12 cellular contexts compared by ENCODE assay signal in genomic region chr6:48664850-48665249, GRCh38.
DNase-seq lines count a peak whose midpoint lies in the region; ATAC-seq and TF ChIP-seq lines count a peak whose summit lies in the region.
"Had no signal": no experiment of that assay in that cellular context is flagged by ENCODE, and none has a peak within 500 bp of the region (broad histone marks: within the 10 kb centered on the region; RNA-seq: fewer than 3 reads in every experiment).

No MANE protein-coding gene starts in this region.

- H3K4me3 ChIP-seq in fibroblast of pulmonary artery (replicated peaks; ENCODE audit: low read depth, low read length) = no peak overlapping the region
- H3K4me3 ChIP-seq: mucosa of descending colon had no signal

- peak; percentile 21 for DNase-seq in LHCN-M2 (ENCODE audit: low read depth)
- DNase-seq in OCI-M1 (lab: John Stamatoyannopoulos, UW) = peak; percentile 17
- DNase-seq in fibroblast of pulmonary artery (ENCODE audit: low read depth) = peak; percentile 1
- no peak for DNase-seq in stimulated activated naive CD4-positive, alpha-beta T cell (lab: John Stamatoyannopoulos, UW)
- DNase-seq in activated gamma-delta T cell treated with Interleukin-2 at 50 U/mL for 16 hours = no peak
- no peak for DNase-seq in globus pallidus (ENCODE audit: low spot score)
- DNase-seq: activated CD4-positive, alpha-beta T cell treated with anti-CD3 and anti-CD28 coated beads for 36 hours; activated naive CD4-positive, alpha-beta T cell treated with Interleukin-2 at 50 U/mL for 16 hours; DMS53; hypothalamus; mucosa of descending colon had no signal

- ATAC-seq in HG03565 (IDR thresholded peaks at IDR 0.05; ENCODE audit: unreplicated experiment) = no peak
- ATAC-seq: activated CD4-positive, alpha-beta T cell treated with anti-CD3 and anti-CD28 coated beads for 36 hours; mucosa of descending colon had no signal

- no peak for TF ChIP-seq CTCF in fibroblast of pulmonary artery (IDR thresholded peaks at IDR 0.05; ENCODE audit: low read length, missing control alignments)

Comparison
In these comparisons a context has a peak if more than half of its experiments do, and no peak if none do; other contexts are left out.
1. DNase-seq: peak in LHCN-M2 (single experiment), OCI-M1 (single experiment) and fibroblast of pulmonary artery (single experiment); none in stimulated activated naive CD4-positive, alpha-beta T cell (0 of 6), activated gamma-delta T cell treated with Interleukin-2 at 50 U/mL for 16 hours (single experiment) and globus pallidus (single experiment).